8 cellular contexts compared by ENCODE assay signal in genomic region chr1:183635606-183636333, GRCh38. TPM values are rescaled to one million over a fixed set of nuclear protein-coding genes. Genes with fewer than 3 reads are reported as not detected.
DNase-seq lines count a peak whose midpoint lies in the region; TF ChIP-seq lines count a peak whose summit lies in the region.

Gene ARPC5 (minus strand): TSS chr1:183635783. CDS start chr1:183635659, 124 bp downstream.

- H2BK5ac ChIP-seq in H9 (ENCODE audit: insufficient read length, low read length), result no peak within 1 kb of the TSS

- H2BK12ac ChIP-seq in H9 (ENCODE audit: insufficient read length, low read depth, low read length), result no peak within 1 kb of the TSS

- peaks cover 14% of the 10 kb centered on the region for H3K27me3 Mint-ChIP-seq in H9 (ENCODE audit: low read depth)

- peak within 1 kb of the TSS; percentile 31 for H3K18ac ChIP-seq in H9 (ENCODE audit: insufficient read length, low read depth, low read length)

- TF ChIP-seq EP300 in neural cell (conservative IDR thresholded peaks at IDR 0.05; ENCODE audit: poor library complexity, severe bottlenecking), result peak; percentile 50
- no peak for TF ChIP-seq EP300 in stomach (IDR thresholded peaks at IDR 0.05)

- no peak within 1 kb of the TSS for H4K8ac ChIP-seq in H9 (replicated peaks; ENCODE audit: insufficient read length, low read depth, low read length)

- peaks cover 2 to 4% (median 2%) of the 10 kb centered on the region in 3 experiments; a peak in 6 of 7 replicates for H3K36me3 Mint-ChIP-seq in H9 (ENCODE audit: insufficient read depth in 1 of 3, low read depth in 3 of 3)

- H2AK5ac ChIP-seq in H9 (ENCODE audit: insufficient read length, low read length), result no peak within 1 kb of the TSS

- H3K9me3 ChIP-seq in H9 (ENCODE audit: control insufficient read depth, low read depth, low read length) (no peaks in the 10 kb centered on the region), MM.1S (replicated peaks; ENCODE audit: insufficient read depth, low read length) (no peaks in the 10 kb centered on the region), neural cell (ENCODE audit: low read length) (no peaks in the 10 kb centered on the region), stomach (no peaks in the 10 kb centered on the region)

- H2AFZ ChIP-seq in H9 (ENCODE audit: low read length), result peak within 1 kb of the TSS; percentile 15
- H2AFZ ChIP-seq in MM.1S (ENCODE audit: low read length), result peak within 1 kb of the TSS; percentile 97
- peak within 1 kb of the TSS; percentile 70 for H2AFZ ChIP-seq in neural cell (ENCODE audit: low read depth, low read length)

- no peaks in the 10 kb centered on the region for H4K20me1 ChIP-seq in H9 (ENCODE audit: control insufficient read depth, insufficient read depth, insufficient read length)
- H4K20me1 ChIP-seq in MM.1S (ENCODE audit: insufficient read depth, low read length), result peaks cover 5% of the 10 kb centered on the region; the same call in 1 of the 2 replicates
- no peaks in the 10 kb centered on the region for H4K20me1 ChIP-seq in neural cell (ENCODE audit: insufficient read depth)

- H3K9me2 ChIP-seq in MM.1S (replicated peaks; ENCODE audit: insufficient read depth, low read length) (no peaks in the 10 kb centered on the region), neural cell (ENCODE audit: insufficient read depth, low read length) (no peaks in the 10 kb centered on the region)

- H3K4me1 ChIP-seq in H9 (ENCODE audit: insufficient read depth, low read length) (no peaks in the 10 kb centered on the region), MM.1S (ENCODE audit: low read length) (peaks cover 19% of the 10 kb centered on the region), stomach (peaks cover 33 to 51% (median 39%) of the 10 kb centered on the region in 4 donors)

- H3K4ac ChIP-seq in H9 (ENCODE audit: low read depth, low read length), result no peak within 1 kb of the TSS

- H3K79me2 ChIP-seq in H9 (ENCODE audit: insufficient read depth, low read length), result no peaks in the 10 kb centered on the region
- H3K79me2 ChIP-seq in MM.1S (ENCODE audit: low read length), result peaks cover 48% of the 10 kb centered on the region
- peaks cover 69% of the 10 kb centered on the region for H3K79me2 ChIP-seq in neural cell (replicated peaks; ENCODE audit: insufficient read depth, low read length)

- WGBS in H9 (ENCODE audit: extremely low coverage, insufficient read length, low lambda C conversion rate), result no CpG with 5 or more reads among the region's 65 CpGs
- 0 to 1% (median 0%) methylated on average over 39 to 65 of the region's 65 CpGs for WGBS in stomach, 5 donors

- DNase-seq in ELF-1 (ENCODE audit: low read depth, low spot score) (peak; percentile 97), H9 (peak; percentile 97), MM.1S (peak; percentile 99), SIG-M5 (lab: John Stamatoyannopoulos, UW) (peak; percentile 92), activated gamma-delta T cell (lab: John Stamatoyannopoulos, UW) (peak; percentile 91), fibroblast of the conjunctiva (ENCODE audit: low read depth) (peak; percentile 97), stomach (peak; percentile 96)

- intact Hi-C loops in stomach (cut with DNase I; ENCODE audit: low total_unique reads), result loop anchor here (10.0 kb wide), 1 partner anchor 161 kb away; the partner anchor contains the start of gene SMG7

- H3K14ac ChIP-seq in H9 (ENCODE audit: insufficient read depth, low read length), result peak within 1 kb of the TSS; percentile 59

- peaks cover 19% of the 10 kb centered on the region for H3F3A ChIP-seq in MM.1S (ENCODE audit: insufficient read depth, low read length)
- H3F3A ChIP-seq in neural cell (ENCODE audit: insufficient read depth, low read length, poor library complexity, severe bottlenecking), result no peaks in the 10 kb centered on the region

- H3K27me3 ChIP-seq in H9 (ENCODE audit: insufficient read depth, low read length), result no peaks in the 10 kb centered on the region; the same call in 1 of the 2 replicates
- no peaks in the 10 kb centered on the region for H3K27me3 ChIP-seq in MM.1S (replicated peaks; ENCODE audit: insufficient read depth, low read length)
- no peaks in the 10 kb centered on the region for H3K27me3 ChIP-seq in neural cell (ENCODE audit: insufficient read depth, low read depth, low read length)
- H3K27me3 ChIP-seq in stomach, result no peaks in the 10 kb centered on the region

- H3K4me2 ChIP-seq in H9 (ENCODE audit: insufficient read depth, insufficient read length, low read length), result peak within 1 kb of the TSS; percentile 57
- peak within 1 kb of the TSS; percentile 93 for H3K4me2 ChIP-seq in MM.1S (ENCODE audit: low read depth, low read length)
- H3K4me2 ChIP-seq in neural cell (ENCODE audit: low read length), result peak within 1 kb of the TSS; percentile 75

- peak within 1 kb of the TSS; percentile 91 for H3K4me3 ChIP-seq in MM.1S (ENCODE audit: low read length)
- H3K4me3 ChIP-seq in neural cell (ENCODE audit: low read length), result peak within 1 kb of the TSS; percentile 82
- peak within 1 kb of the TSS; percentile 73 to 93 (median 85) for H3K4me3 ChIP-seq in stomach

- no peak within 1 kb of the TSS for H4K91ac ChIP-seq in H9 (ENCODE audit: insufficient read length, low read depth, low read length)

- H3K56ac ChIP-seq in H9 (ENCODE audit: insufficient read length, low read depth, low read length), result no peak within 1 kb of the TSS

- peaks cover 35 to 36% of the 10 kb centered on the region in 2 experiments for H3K4me1 Mint-ChIP-seq in H9

- 0 out of 2 replicates have a peak, but pooled peaks cover 2% of the 10 kb centered on the region for H3K36me3 ChIP-seq in MM.1S (replicated peaks; ENCODE audit: insufficient read depth, low read length)
- H3K36me3 ChIP-seq in neural cell (ENCODE audit: insufficient read depth, low read length), result no peaks in the 10 kb centered on the region
- H3K36me3 ChIP-seq in stomach, result peaks cover 0 to 5% (median 4%) of the 10 kb centered on the region in 4 donors

- H3K9ac ChIP-seq in H9 (ENCODE audit: extremely low read depth, insufficient read length, low read length) (peak within 1 kb of the TSS; percentile 48), MM.1S (ENCODE audit: low read length) (peak within 1 kb of the TSS; percentile 82), neural cell (ENCODE audit: low read length) (peak within 1 kb of the TSS; percentile 85)

- H3K4me3 Mint-ChIP-seq in H9, result peak within 1 kb of the TSS; percentile 99 to 100

- no peak within 1 kb of the TSS for H2BK20ac ChIP-seq in H9 (ENCODE audit: low read depth, low read length, poor library complexity, severe bottlenecking)

- no peaks in the 10 kb centered on the region for H3K9me3 Mint-ChIP-seq in H9

- H3K27ac ChIP-seq in H9 (ENCODE audit: insufficient read length, low read depth, low read length) (no peak within 1 kb of the TSS), MM.1S (ENCODE audit: low read length) (peak within 1 kb of the TSS; percentile 52; the same call in 1 of the 2 replicates), neural cell (ENCODE audit: low read length) (peak within 1 kb of the TSS; percentile 87), stomach (peak within 1 kb of the TSS; percentile 90 to 97 (median 96))

- no peak within 1 kb of the TSS for H3T11ph ChIP-seq in H9 (ENCODE audit: low read length)

- H3K27ac Mint-ChIP-seq in H9, result peak within 1 kb of the TSS; percentile 84 to 98 (median 98)

- peaks cover 4% of the 10 kb centered on the region for H3K23me2 ChIP-seq in H9 (ENCODE audit: insufficient read length, low read depth, low read length, poor library complexity, severe bottlenecking)

- TF ChIP-seq CTCF in H9 (conservative IDR thresholded peaks at IDR 0.05) (no peak), MM.1S (IDR thresholded peaks at IDR 0.05; ENCODE audit: low read length) (no peak), neural cell (IDR thresholded peaks at IDR 0.05; ENCODE audit: poor library complexity, severe bottlenecking) (no peak), stomach (IDR thresholded peaks at IDR 0.05) (no peak)

- no peak within 1 kb of the TSS for H2BK15ac ChIP-seq in H9 (ENCODE audit: low read depth, low read length)

- H3K79me1 ChIP-seq in H9 (ENCODE audit: insufficient read depth, low read depth, low read length, poor library complexity, severe bottlenecking), result no peaks in the 10 kb centered on the region

- H4K5ac ChIP-seq in H9 (ENCODE audit: insufficient read length, low read depth, low read length), result no peak within 1 kb of the TSS

- TF ChIP-seq RAD21 in neural cell (conservative IDR thresholded peaks at IDR 0.05), result no peak

- H2BK120ac ChIP-seq in H9 (ENCODE audit: low read depth, low read length, poor library complexity, severe bottlenecking), result no peak within 1 kb of the TSS

- TF ChIP-seq POLR2A in stomach (IDR thresholded peaks at IDR 0.05), result peak in 2 of 4 donors; percentile 75 to 93

- no peak within 1 kb of the TSS for H3K23ac ChIP-seq in H9 (ENCODE audit: insufficient read length, low read depth, low read length)

TF ChIP-seq in neural cell, 6 proteins besides CTCF, POLR2A, EP300 and RAD21 (continues in another document):
- TF ChIP-seq REST (IDR thresholded peaks at IDR 0.05; ENCODE audit: borderline replicate concordance) (peak; percentile 44), POLR2AphosphoS5 (IDR thresholded peaks at IDR 0.05) (peak; percentile 86), MXI1 (conservative IDR thresholded peaks at IDR 0.05; ENCODE audit: poor library complexity, severe bottlenecking) (peak; percentile 47)

RNA-seq across cellular contexts. Expression of gene ARPC5, which starts in this region (rescaled TPM):
- 67.7 and 69.7 TPM in 2 replicates for total RNA-seq in H9 (2021)
- polyA plus RNA-seq in neural cell, result 179 and 197 TPM in 2 replicates
- polyA minus RNA-seq in neural cell, result 112 and 124 TPM in 2 replicates
- total RNA-seq in stomach, result 100 to 1,000 TPM in 1 of 5 donors, 10 to 100 TPM in 4; 26.3 to 101 (median 73.7) TPM
- polyA plus RNA-seq in stomach, result 100 to 1,000 TPM in 1 of 3 donors, 10 to 100 TPM in 2; 54.5 to 106 (median 87.5) TPM

Comparison
In these comparisons a context has a peak if more than half of its experiments do, and no peak if none do; other contexts are left out.
1. H2AFZ ChIP-seq: peak in every context shown above with its lines; median percentile 97 in MM.1S; 70 in neural cell; 15 in H9.